ENCODE assay signal across 31 cellular contexts in the genomic region with DNA sequence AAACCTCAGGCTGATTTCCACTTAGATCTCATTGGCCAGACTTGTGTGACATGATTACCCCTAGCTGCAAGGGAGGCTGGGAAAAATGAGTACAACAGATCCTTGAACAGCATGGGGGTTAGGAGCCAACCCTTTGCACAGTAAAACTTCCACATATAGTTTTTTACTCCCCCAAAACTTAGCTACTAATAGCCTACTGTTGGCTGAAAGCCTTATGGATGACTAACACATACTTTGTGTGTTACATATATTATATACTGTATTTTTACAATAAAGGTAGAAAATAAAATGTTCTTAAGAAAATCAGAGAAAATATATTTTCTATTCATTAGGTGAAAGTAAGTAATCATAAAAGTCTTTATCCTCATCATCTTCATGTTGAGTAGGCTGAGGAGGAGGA.
"Had no signal": no experiment of that assay in that cellular context is flagged by ENCODE, and none has a peak within 500 bp of the region (broad histone marks: within the 10 kb centered on the region; RNA-seq: fewer than 3 reads in every experiment).

No MANE protein-coding gene starts in this region.

- H3K27me3 ChIP-seq: ascending aorta, brain microvascular endothelial cell, breast epithelium had no signal

- DNase-seq: activated B cell treated with CpG ODN at 0.5 μM for 24 hours; activated CD4-positive, alpha-beta memory T cell treated with anti-CD3 and anti-CD28 coated beads for 36 hours; activated CD4-positive, alpha-beta T cell treated with anti-CD3 and anti-CD28 coated beads for 4 hours; activated CD4-positive, alpha-beta T cell treated with anti-CD3 and anti-CD28 coated beads, Interleukin-2, amount 10 ng/mL, durations not matched to agents 24 days and 14 days; activated CD4-positive, alpha-beta T cell treated with anti-CD3 and anti-CD28 coated beads, Interleukin-2, amount 50 U/mL, for 1 hour; activated CD4-positive, alpha-beta T cell treated with anti-CD3 and anti-CD28 coated beads, Interleukin-2, amount 50 U/mL, for 4 hours; activated CD4-positive, CD25-positive, alpha-beta regulatory T cell treated with anti-CD3 and anti-CD28 coated beads, Interleukin-2, amount 50 U/mL, for 72 hours; activated CD8-positive, alpha-beta memory T cell treated with anti-CD3 and anti-CD28 coated beads, Interleukin-2, amount 50 U/mL, for 4 hours; activated CD8-positive, alpha-beta T cell treated with anti-CD3 and anti-CD28 coated beads for 36 hours; activated effector memory CD4-positive, alpha-beta T cell treated with anti-CD3 and anti-CD28 coated beads, Interleukin-2, amount 50 U/mL, for 16 hours; activated gamma-delta T cell treated with Interleukin-2 at 50 U/mL for 16 hours; activated naive CD4-positive, alpha-beta T cell; activated naive CD4-positive, alpha-beta T cell treated with anti-CD3 and anti-CD28 coated beads for 36 hours; activated naive CD4-positive, alpha-beta T cell treated with anti-CD3 and anti-CD28 coated beads, Interleukin-2, amount 50 U/mL, for 16 hours; activated naive CD8-positive, alpha-beta T cell treated with anti-CD3 and anti-CD28 coated beads for 36 hours; activated T-cell treated with anti-CD3 and anti-CD28 coated beads for 4 hours; activated T-cell treated with anti-CD3 and anti-CD28 coated beads, Interleukin-2, amount 50 U/mL, for 1 hour; activated T-cell treated with anti-CD3 and anti-CD28 coated beads, Interleukin-2, amount 50 U/mL, for 4 hours; activated T-cell treated with anti-CD3 and anti-CD28 coated beads, Interleukin-2, amount 50 U/mL, for 72 hours; amygdala; anterior cingulate cortex; brain microvascular endothelial cell; central memory CD4-positive, alpha-beta T cell; T-cell; T-helper 2 cell; T-helper 9 cell had no signal

- H3K4me3 ChIP-seq: ascending aorta, breast epithelium had no signal

- H3K36me3 ChIP-seq: ascending aorta, brain microvascular endothelial cell, breast epithelium had no signal

- H3K9me3 ChIP-seq: ascending aorta had no signal

- H3K27ac ChIP-seq: ascending aorta, brain microvascular endothelial cell, breast epithelium, VCaP had no signal

- H3K4me1 ChIP-seq: breast epithelium had no signal

- ATAC-seq: activated CD8-positive, alpha-beta T cell treated with anti-CD3 and anti-CD28 coated beads for 36 hours; activated naive CD4-positive, alpha-beta T cell treated with anti-CD3 and anti-CD28 coated beads, Interleukin-2, amount 50 U/mL, for 72 hours; activated T-cell treated with anti-CD3 and anti-CD28 coated beads, Interleukin-2, amount 50 U/mL, for 4 hours; activated T-cell treated with anti-CD3 and anti-CD28 coated beads, Interleukin-2, amount 50 U/mL, for 72 hours; activated T-helper 17 cell treated with anti-CD3 and anti-CD28 coated beads, Interleukin-2, amount 50 U/mL, for 72 hours; T-cell had no signal
